Comparison of ENCODE assay signal across 28 cellular contexts in genomic region chr6:137590684-137591083, GRCh38.
"Had no signal": no experiment of that assay in that cellular context is flagged by ENCODE, and none has a peak within 500 bp of the region (broad histone marks: within the 10 kb centered on the region; RNA-seq: fewer than 3 reads in every experiment).

No MANE protein-coding gene starts in this region.

- H3K9me3 ChIP-seq: neutrophil, pancreas, suprapubic skin, testis, upper lobe of right lung, vagina had no signal

- FAIRE-seq: pancreas had no signal

- DNase-seq: naive thymus-derived CD8-positive, alpha-beta T cell; nephron progenitor cell; nucleus accumbens; pancreas; psoas muscle; right cardiac atrium; spleen; stimulated activated CD4-positive, alpha-beta T cell treated with anti-CD3 and anti-CD28 coated beads, Interleukin-12 subunit alpha, Interleukin-12 subunit beta, amount 100 ng/mL, for 4 hours; stimulated activated CD4-positive, alpha-beta T cell treated with anti-CD3 and anti-CD28 coated beads, Interleukin-1b, Interleukin-23, amount 100 ng/mL, for 48 hours; stimulated activated CD4-positive, alpha-beta T cell treated with anti-CD3 and anti-CD28 coated beads, Interleukin-4, amount 100 ng/mL, for 1 hour; stimulated activated CD4-positive, alpha-beta T cell treated with anti-CD3 and anti-CD28 coated beads, Interleukin-4, amount 100 ng/mL, for 4 hours; stimulated activated CD8-positive, alpha-beta memory T cell treated with anti-CD3 and anti-CD28 coated beads, Interleukin-4, amount 100 ng/mL, for 48 hours; stimulated activated naive CD4-positive, alpha-beta T cell; stimulated activated naive CD8-positive, alpha-beta T cell treated with anti-CD3 and anti-CD28 coated beads, Interleukin-15, amount 100 ng/mL, for 72 hours; stimulated activated naive CD8-positive, alpha-beta T cell treated with anti-CD3 and anti-CD28 coated beads, Interleukin-15, Interleukin-2, amounts not matched to agents 100 U/mL and 50 U/mL, for 24 hours; substantia nigra; testis; tibial artery; transverse colon; upper lobe of right lung had no signal

- H3K4me3 ChIP-seq: pancreas, psoas muscle, skin epidermis, smooth muscle cell, spleen, suprapubic skin, testis, tibial artery, transverse colon, upper lobe of right lung, vagina had no signal

- H3K27ac ChIP-seq: neutrophil, pancreas, psoas muscle, skin epidermis, spleen, suprapubic skin, testis, tibial artery, transverse colon, upper lobe of right lung, vagina had no signal

- H3K4me1 ChIP-seq: pancreas, psoas muscle, spleen, testis, transverse colon, upper lobe of right lung, vagina had no signal

- H3K36me3 ChIP-seq: neutrophil, pancreas, spleen, suprapubic skin, tibial artery, transverse colon, upper lobe of right lung, vagina had no signal

- H3K4me2 ChIP-seq: smooth muscle cell had no signal

- ATAC-seq: naive thymus-derived CD8-positive, alpha-beta T cell; natural killer cell treated with Interleukin-12 subunit alpha and Interleukin-12 subunit beta and Interleukin-15 and Interleukin-18, amount 100 ng/mL, for 72 hours; pancreas; psoas muscle; right cardiac atrium; sciatic nerve; stimulated activated memory B cell treated with anti-CD40 and anti-IgM and Interleukin-4, amounts not matched to agents 10 μg/mL and 1 μg/mL and 100 μg/mL, for 72 hours; stimulated activated naive CD8-positive, alpha-beta T cell treated with anti-CD3 and anti-CD28 coated beads, Interleukin-15, amount 100 ng/mL, for 72 hours; stimulated activated naive CD8-positive, alpha-beta T cell treated with anti-CD3 and anti-CD28 coated beads, Interleukin-15, Interleukin-2, amounts not matched to agents 100 U/mL and 50 U/mL, for 24 hours; upper lobe of right lung had no signal

- H3K27me3 ChIP-seq: neutrophil, pancreas, suprapubic skin, testis, tibial artery, transverse colon, upper lobe of right lung, vagina had no signal
